In the genomic region with DNA sequence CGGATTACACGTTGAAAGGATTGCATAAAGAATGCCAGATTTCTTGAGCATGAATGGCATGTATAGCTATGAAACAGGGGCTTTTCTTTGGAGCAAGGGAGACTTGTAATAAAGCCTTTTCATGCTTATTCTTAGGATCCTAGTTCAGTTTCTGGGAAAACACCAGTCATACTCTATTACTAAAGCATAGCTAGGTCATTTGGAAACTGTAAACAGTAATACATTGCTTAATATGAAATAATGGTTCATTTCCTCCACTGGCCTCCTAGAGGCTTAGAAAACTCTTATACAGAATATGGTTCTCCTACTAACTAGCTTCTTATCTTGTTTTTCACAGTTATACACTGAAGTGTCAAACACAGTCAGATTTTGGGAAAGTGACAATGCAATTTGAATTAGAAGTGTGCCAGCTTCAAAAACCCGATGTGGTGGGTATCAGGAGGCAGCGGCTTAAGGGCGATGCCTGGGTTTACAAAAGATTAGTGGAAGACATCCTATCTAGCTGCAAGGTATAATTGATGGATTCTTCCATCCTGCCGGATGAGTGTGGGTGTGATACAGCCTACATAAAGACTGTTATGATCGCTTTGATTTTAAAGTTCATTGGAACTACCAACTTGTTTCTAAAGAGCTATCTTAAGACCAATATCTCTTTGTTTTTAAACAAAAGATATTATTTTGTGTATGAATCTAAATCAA, we compare ENCODE assay signal across 25 cellular contexts.
A peak's percentile ranks its signal among the peaks of the same experiment; 100 is the strongest.
DNase-seq lines count a peak whose midpoint lies in the region; ATAC-seq and TF ChIP-seq lines count a peak whose summit lies in the region.
"Had no signal": no experiment of that assay in that cellular context is flagged by ENCODE, and none has a peak within 500 bp of the region (broad histone marks: within the 10 kb centered on the region; RNA-seq: fewer than 3 reads in every experiment).

No MANE protein-coding gene starts in this region.

- no peak for DNase-seq in activated CD4-positive, alpha-beta T cell treated with anti-CD3 and anti-CD28 coated beads for 36 hours
- DNase-seq in activated CD4-positive, alpha-beta T cell treated with anti-CD3 and anti-CD28 coated beads, Interleukin-2, amount 50 U/mL, for 1 hour = no peak
- DNase-seq in CD1c-positive myeloid dendritic cell (ENCODE audit: extremely low spot score) (peak; percentile 36), mesenchymal stem cell (peak; percentile 3), OCI-LY7 (ENCODE audit: low spot score) (no peak), HuH-7.5 (ENCODE audit: low spot score) (no peak)
- no peak for DNase-seq in activated T-helper 2 cell treated with anti-CD3 and anti-CD28 coated beads, Interferon-gamma antibody, Interleukin-2, Interleukin-4, amounts not matched to agents 10 μg/mL and 5 μg/mL and 100 μg/mL, durations not matched to agents 14 hours and 24 hours and 36 hours (ENCODE audit: low spot score)
- DNase-seq: activated naive CD4-positive, alpha-beta T cell; AML-193; CD8-positive, alpha-beta T cell; DMS 273 treated with DMSO at 0.1 percent for 48 hours; EL; HFFc6; NCI-H1694; NCI-H446 treated with DMSO at 0.1 percent for 48 hours; RPMI8226; SJCRH30; stomach; T-cell had no signal

- H3K4me1 ChIP-seq in mesenchymal stem cell (ENCODE audit: control insufficient read depth, insufficient read depth, low read depth, low read length) (no peaks in the 10 kb centered on the region), OCI-LY7 (ENCODE audit: insufficient read depth, low read length, poor library complexity, severe bottlenecking) (no peaks in the 10 kb centered on the region)
- H3K4me1 ChIP-seq: breast epithelium, right atrium auricular region, SJCRH30, stomach had no signal

- H3K4ac ChIP-seq in mesenchymal stem cell (ENCODE audit: low read depth in 1 of 2, low read length in 2 of 2) = no peak overlapping the region

- no peaks in the 10 kb centered on the region for H4K20me1 ChIP-seq in OCI-LY7 (ENCODE audit: insufficient read depth, low read length)

- peak; percentile 75 for ATAC-seq in activated CD4-positive, alpha-beta T cell treated with anti-CD3 and anti-CD28 coated beads for 36 hours
- ATAC-seq in HG02642 (IDR thresholded peaks at IDR 0.05; ENCODE audit: poor library complexity, unreplicated experiment) = no peak
- ATAC-seq: CD8-positive, alpha-beta T cell; left lobe of liver; T-cell had no signal

- no peak overlapping the region for H2BK120ac ChIP-seq in mesenchymal stem cell (ENCODE audit: low read depth, low read length)

- H3K79me1 ChIP-seq in mesenchymal stem cell (replicated peaks; ENCODE audit: low read length, poor library complexity, severe bottlenecking) = peaks cover 2% of the 10 kb centered on the region

- no peaks in the 10 kb centered on the region for H3K27me3 Mint-ChIP-seq in activated CD4-positive, alpha-beta T cell treated with anti-CD3 and anti-CD28 coated beads for 36 hours
- H3K27me3 Mint-ChIP-seq in activated T-helper 2 cell treated with anti-CD3 and anti-CD28 coated beads, Interferon-gamma antibody, Interleukin-2, Interleukin-4, amounts not matched to agents 10 μg/mL and 5 μg/mL and 100 μg/mL, durations not matched to agents 14 hours and 24 hours and 36 hours (ENCODE audit: low read depth) = no peaks in the 10 kb centered on the region
- H3K27me3 Mint-ChIP-seq: memory B cell, T-cell had no signal

- H3K9me3 Mint-ChIP-seq in activated CD4-positive, alpha-beta T cell treated with anti-CD3 and anti-CD28 coated beads for 36 hours (ENCODE audit: low read depth) = no peaks in the 10 kb centered on the region
- peaks cover 16% of the 10 kb centered on the region for H3K9me3 Mint-ChIP-seq in activated T-helper 2 cell treated with anti-CD3 and anti-CD28 coated beads, Interferon-gamma antibody, Interleukin-2, Interleukin-4, amounts not matched to agents 10 μg/mL and 5 μg/mL and 100 μg/mL, durations not matched to agents 14 hours and 24 hours and 36 hours
- H3K9me3 Mint-ChIP-seq: HFFc6, memory B cell had no signal

- H3K4me2 ChIP-seq in mesenchymal stem cell (ENCODE audit: low read length, poor library complexity, severe bottlenecking) = no peak overlapping the region
- no peak overlapping the region for H3K4me2 ChIP-seq in OCI-LY7 (ENCODE audit: low read length)
- H3K4me2 ChIP-seq: smooth muscle cell had no signal

- H3K27ac Mint-ChIP-seq in activated CD4-positive, alpha-beta T cell treated with anti-CD3 and anti-CD28 coated beads for 36 hours = peak overlapping the region; percentile 63
- H3K27ac Mint-ChIP-seq in activated T-helper 2 cell treated with anti-CD3 and anti-CD28 coated beads, Interferon-gamma antibody, Interleukin-2, Interleukin-4, amounts not matched to agents 10 μg/mL and 5 μg/mL and 100 μg/mL, durations not matched to agents 14 hours and 24 hours and 36 hours = peak overlapping the region; percentile 60
- H3K27ac Mint-ChIP-seq: CD8-positive, alpha-beta T cell; HFFc6; memory B cell; T-cell had no signal

- no peak overlapping the region for H3K18ac ChIP-seq in mesenchymal stem cell (ENCODE audit: low read depth in 1 of 2, low read length in 2 of 2)

- H3K23ac ChIP-seq in mesenchymal stem cell (ENCODE audit: low read length in 2 of 2) = no peak overlapping the region

- no peak overlapping the region for H4K8ac ChIP-seq in mesenchymal stem cell (ENCODE audit: low read length)

- TF ChIP-seq CTCF in OCI-LY7 (conservative IDR thresholded peaks at IDR 0.05; ENCODE audit: low read length) = no peak

- 99% methylated on average over 6 of the region's 7 CpGs for WGBS in mesenchymal stem cell

- H2BK5ac ChIP-seq in mesenchymal stem cell (ENCODE audit: low read depth, low read length, poor library complexity, severe bottlenecking) = no peak overlapping the region

- H4K91ac ChIP-seq in mesenchymal stem cell (ENCODE audit: low read length) = no peak overlapping the region

- H3K14ac ChIP-seq in mesenchymal stem cell (ENCODE audit: low read length in 2 of 2) = no peak overlapping the region

- intact Hi-C loops in activated CD4-positive, alpha-beta T cell treated with anti-CD3 and anti-CD28 coated beads for 36 hours (cut with DNase I, micrococcal nuclease) = no loop called here
- intact Hi-C loops in activated T-helper 2 cell treated with anti-CD3 and anti-CD28 coated beads, Interferon-gamma antibody, Interleukin-2, Interleukin-4, amounts not matched to agents 10 μg/mL and 5 μg/mL and 100 μg/mL, durations not matched to agents 14 hours and 24 hours and 36 hours (cut with micrococcal nuclease) = no loop called here
- intact Hi-C loops in OCI-LY7 (cut with micrococcal nuclease; ENCODE audit: unreplicated experiment) = no loop called here

- no peak overlapping the region for H3K27ac ChIP-seq in mesenchymal stem cell (ENCODE audit: low read length, poor library complexity, severe bottlenecking)
- no peak overlapping the region for H3K27ac ChIP-seq in OCI-LY7 (ENCODE audit: low read depth, low read length, poor library complexity, severe bottlenecking)
- H3K27ac ChIP-seq: breast epithelium, right atrium auricular region, SJCRH30, stomach had no signal

- no peak overlapping the region for H2AFZ ChIP-seq in mesenchymal stem cell (ENCODE audit: low read depth, low read length)
- H2AFZ ChIP-seq in OCI-LY7 (ENCODE audit: low read length) = no peak overlapping the region

- H2AK5ac ChIP-seq in mesenchymal stem cell (ENCODE audit: low read length, severe bottlenecking) = no peak overlapping the region

- H3K4me3 ChIP-seq in mesenchymal stem cell (ENCODE audit: insufficient read depth in 1 of 2, low read depth in 1 of 2, low read length in 2 of 2) = no peak overlapping the region
- no peak overlapping the region for H3K4me3 ChIP-seq in OCI-LY7 (ENCODE audit: low read depth, low read length, poor library complexity, severe bottlenecking)
- H3K4me3 ChIP-seq: breast epithelium, right atrium auricular region, SJCRH30, smooth muscle cell, stomach had no signal

- no peak overlapping the region for H3K4me3 Mint-ChIP-seq in activated CD4-positive, alpha-beta T cell treated with anti-CD3 and anti-CD28 coated beads for 36 hours
- H3K4me3 Mint-ChIP-seq in activated T-helper 2 cell treated with anti-CD3 and anti-CD28 coated beads, Interferon-gamma antibody, Interleukin-2, Interleukin-4, amounts not matched to agents 10 μg/mL and 5 μg/mL and 100 μg/mL, durations not matched to agents 14 hours and 24 hours and 36 hours (ENCODE audit: low read depth) = no peak overlapping the region
- H3K4me3 Mint-ChIP-seq: CD8-positive, alpha-beta T cell; HFFc6; memory B cell; T-cell had no signal

- CTCF ChIA-PET in activated CD4-positive, alpha-beta T cell treated with anti-CD3 and anti-CD28 coated beads for 36 hours (lab: Charles Lee) = interaction anchor here (0.7 to 1.0 kb wide), 2 partner anchors 48 to 270 kb away, joined by 3 read pairs; no protein-coding TSS in a partner anchor
- CTCF ChIA-PET in OCI-LY7 (lab: Charles Lee; ENCODE audit: unreplicated experiment) = no interaction called here

- no peak overlapping the region for H2BK12ac ChIP-seq in mesenchymal stem cell (ENCODE audit: low read length in 2 of 2)

- H3K9me3 ChIP-seq in mesenchymal stem cell (ENCODE audit: control insufficient read depth, low read length) = no peaks in the 10 kb centered on the region
- peaks cover 15% of the 10 kb centered on the region; the same call in 1 of the 2 replicates for H3K9me3 ChIP-seq in OCI-LY7 (ENCODE audit: low read length)
- H3K9me3 ChIP-seq: SJCRH30 had no signal

- H3K4me1 Mint-ChIP-seq in activated CD4-positive, alpha-beta T cell treated with anti-CD3 and anti-CD28 coated beads for 36 hours = peaks cover 19% of the 10 kb centered on the region
- peaks cover 7% of the 10 kb centered on the region for H3K4me1 Mint-ChIP-seq in activated T-helper 2 cell treated with anti-CD3 and anti-CD28 coated beads, Interferon-gamma antibody, Interleukin-2, Interleukin-4, amounts not matched to agents 10 μg/mL and 5 μg/mL and 100 μg/mL, durations not matched to agents 14 hours and 24 hours and 36 hours (ENCODE audit: low read depth)
- H3K4me1 Mint-ChIP-seq: T-cell had no signal

- H3K27me3 ChIP-seq in mesenchymal stem cell (ENCODE audit: control insufficient read depth in 1 of 2, insufficient read depth in 1 of 2, low read length in 2 of 2) = no peaks in the 10 kb centered on the region
- H3K27me3 ChIP-seq: breast epithelium, right atrium auricular region, SJCRH30, stomach had no signal

- no TSS peak for BruUV-seq in OCI-LY7 (replicated peaks; lab: Mats Ljungman, UMichigan)

- no peak overlapping the region for H2BK15ac ChIP-seq in mesenchymal stem cell (ENCODE audit: low read depth, poor library complexity, severe bottlenecking)

- H3K36me3 Mint-ChIP-seq in activated CD4-positive, alpha-beta T cell treated with anti-CD3 and anti-CD28 coated beads for 36 hours (ENCODE audit: low read depth) = peaks cover 43% of the 10 kb centered on the region
- H3K36me3 Mint-ChIP-seq in activated T-helper 2 cell treated with anti-CD3 and anti-CD28 coated beads, Interferon-gamma antibody, Interleukin-2, Interleukin-4, amounts not matched to agents 10 μg/mL and 5 μg/mL and 100 μg/mL, durations not matched to agents 14 hours and 24 hours and 36 hours (ENCODE audit: low read depth) = peaks cover 77% of the 10 kb centered on the region
- H3K36me3 Mint-ChIP-seq: CD8-positive, alpha-beta T cell; memory B cell; T-cell had no signal

- H3K9me2 ChIP-seq in OCI-LY7 (ENCODE audit: insufficient read depth, low read length) = no peaks in the 10 kb centered on the region

- H3K9ac ChIP-seq in mesenchymal stem cell (ENCODE audit: low read length) = no peak overlapping the region

- no peaks in the 10 kb centered on the region for H3K79me2 ChIP-seq in OCI-LY7 (ENCODE audit: insufficient read depth, low read depth, low read length)

- POLR2A ChIA-PET in activated CD4-positive, alpha-beta T cell treated with anti-CD3 and anti-CD28 coated beads for 36 hours (lab: Charles Lee) = no interaction called here
- POLR2A ChIA-PET in OCI-LY7 (lab: Charles Lee) = interaction anchor here (0.6 to 0.7 kb wide), 2 partner anchors 121 to 510 kb away, joined by 3 read pairs; no protein-coding TSS in a partner anchor

- H3K36me3 ChIP-seq in mesenchymal stem cell (ENCODE audit: control insufficient read depth in 1 of 2, insufficient read depth in 2 of 2, low read depth in 1 of 2, low read length in 2 of 2) = peaks cover 0 to 27% of the 10 kb centered on the region in 2 experiments
- peaks cover 85% of the 10 kb centered on the region for H3K36me3 ChIP-seq in OCI-LY7 (ENCODE audit: insufficient read depth, low read length)
- H3K36me3 ChIP-seq: breast epithelium, right atrium auricular region, stomach had no signal

Comparison
In these comparisons a context has a peak if more than half of its experiments do, and no peak if none do; other contexts are left out.
1. DNase-seq: peak in CD1c-positive myeloid dendritic cell (single experiment) and mesenchymal stem cell (single experiment); none in activated CD4-positive, alpha-beta T cell treated with anti-CD3 and anti-CD28 coated beads for 36 hours (single experiment), activated CD4-positive, alpha-beta T cell treated with anti-CD3 and anti-CD28 coated beads, Interleukin-2, amount 50 U/mL, for 1 hour (single experiment), activated T-helper 2 cell treated with anti-CD3 and anti-CD28 coated beads, Interferon-gamma antibody, Interleukin-2, Interleukin-4, amounts not matched to agents 10 μg/mL and 5 μg/mL and 100 μg/mL, durations not matched to agents 14 hours and 24 hours and 36 hours (single experiment), OCI-LY7 (single experiment) and HuH-7.5 (single experiment).